Comparison of ENCODE assay signal across 8 cellular contexts in the genomic region with DNA sequence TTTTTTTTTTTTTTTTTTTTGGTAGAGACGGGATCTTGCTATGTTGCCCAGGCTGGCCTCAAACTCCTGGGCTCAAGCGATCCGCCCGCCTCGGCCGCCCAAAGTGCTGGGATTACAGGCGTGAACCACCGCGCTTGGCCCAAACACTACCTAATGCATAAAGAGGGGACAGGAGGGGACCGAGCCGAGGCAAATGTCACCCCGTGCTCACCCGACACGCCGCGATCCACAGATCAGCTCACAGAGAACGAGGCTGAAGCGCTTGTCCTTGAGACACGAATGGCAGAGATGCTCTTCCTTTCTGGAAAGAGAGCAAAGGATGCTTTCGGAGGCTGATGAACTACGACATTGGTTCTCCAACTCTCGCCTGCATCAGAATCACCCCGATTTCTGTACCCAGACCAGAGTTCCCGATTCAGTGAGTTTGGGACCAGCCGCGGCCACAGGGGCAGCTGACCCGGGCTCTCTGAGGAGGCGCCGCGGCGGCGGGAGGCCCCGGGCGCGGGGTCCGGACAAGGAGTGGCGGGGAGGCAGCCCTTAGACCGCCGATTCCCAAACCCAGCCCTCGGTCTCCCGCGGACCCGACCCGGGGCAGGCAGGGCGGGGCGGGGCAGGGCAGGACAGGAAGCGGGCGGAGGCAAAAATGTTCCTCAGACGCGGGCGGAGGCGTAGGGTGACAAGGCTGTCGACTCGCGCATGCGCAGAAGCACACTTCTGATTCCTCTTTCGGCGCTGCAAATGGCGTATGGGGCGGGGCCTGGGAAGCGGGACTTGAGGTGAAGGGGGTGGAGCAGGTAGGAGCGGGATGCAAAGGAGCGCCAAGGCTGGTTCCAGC. TPM values are rescaled to one million over a fixed set of nuclear protein-coding genes. Genes with fewer than 3 reads are reported as not detected.
DNase-seq lines count a peak whose midpoint lies in the region; ATAC-seq and TF ChIP-seq lines count a peak whose summit lies in the region.

A gene (minus strand): TSS at position 700 of the 835 bp plus-strand sequence. CDS start 4,719 bp downstream, outside the sequence.

- H3K27me3 ChIP-seq in CD4-positive, alpha-beta T cell (ENCODE audit: control insufficient read depth, insufficient read depth, low read length), result no peaks in the 10 kb centered on the region

- peaks cover 52% of the 10 kb centered on the region for H3K36me3 Mint-ChIP-seq in CD4-positive, alpha-beta T cell (ENCODE audit: low read depth)

- peak within 1 kb of the TSS; percentile 87 for H3K27ac ChIP-seq in CD4-positive, alpha-beta T cell (ENCODE audit: low read depth, low read length)

- CTCF ChIA-PET in CD4-positive, alpha-beta T cell (lab: Charles Lee), result interaction anchor here (3.6 kb wide), 1 partner anchor 14 kb away, joined by 18 read pairs; a partner anchor contains a TSS

- POLR2A ChIA-PET in CD4-positive, alpha-beta T cell (lab: Charles Lee), result interaction anchor here (0.7 to 3.0 kb wide), 8 partner anchors 9 to 275 kb away, joined by 3 to 23 read pairs (median 4); a partner anchor contains a TSS

- no peak for TF ChIP-seq CTCF in CD4-positive, alpha-beta T cell (IDR thresholded peaks at IDR 0.05)

- no peaks in the 10 kb centered on the region for H3K27me3 Mint-ChIP-seq in CD4-positive, alpha-beta T cell

- H3K4me1 Mint-ChIP-seq in CD4-positive, alpha-beta T cell (ENCODE audit: low read depth), result peaks cover 34% of the 10 kb centered on the region

- peak; percentile 94 for ATAC-seq in CD4-positive, alpha-beta T cell (ENCODE audit: poor library complexity)
- ATAC-seq in GM19455 (IDR thresholded peaks at IDR 0.05; ENCODE audit: unreplicated experiment), result peak; percentile 89

- peaks cover 30% of the 10 kb centered on the region for H3K9me3 ChIP-seq in CD4-positive, alpha-beta T cell (ENCODE audit: control insufficient read depth, low read length)

- intact Hi-C loops in CD4-positive, alpha-beta T cell (cut with DNase I, micrococcal nuclease), result loop anchor here (1.0 to 5.0 kb wide), 5 partner anchors 15 to 460 kb away; a partner anchor contains a TSS

- H3K9me3 Mint-ChIP-seq in CD4-positive, alpha-beta T cell, result peaks cover 5% of the 10 kb centered on the region

- peak within 1 kb of the TSS; percentile 95 for H3K4me3 Mint-ChIP-seq in CD4-positive, alpha-beta T cell

- H3K27ac Mint-ChIP-seq in CD4-positive, alpha-beta T cell, result peak within 1 kb of the TSS; percentile 94

- DNase-seq in CD4-positive, alpha-beta T cell, result peak; percentile 95 to 99 (median 98)
- peak; percentile 98 for DNase-seq in HK-2 (ENCODE audit: unreplicated experiment)
- peak; percentile 92 for DNase-seq in NCI-H82 treated with DMSO at 0.1 percent for 48 hours (lab: John Stamatoyannopoulos, UW; ENCODE audit: unreplicated experiment)
- DNase-seq in activated CD8-positive, alpha-beta memory T cell treated with anti-CD3 and anti-CD28 coated beads for 1 hour (ENCODE audit: extremely low read depth in 1 of 2, low read depth in 1 of 2), result peak; percentile 97 to 98
- DNase-seq in effector CD8-positive, alpha-beta T cell (lab: John Stamatoyannopoulos, UW), result peak; percentile 96
- DNase-seq in medulla oblongata (ENCODE audit: extremely low spot score), result peak; percentile 99
- peak; percentile 96 to 97 (median 97) for DNase-seq in stimulated activated CD4-positive, alpha-beta T cell treated with anti-CD3 and anti-CD28 coated beads, TNF-alpha, amount 100 ng/mL, for 48 hours (ENCODE audit: low read depth in 3 of 3)

RNA-seq across cellular contexts. Expression of the gene that starts here (rescaled TPM):
- total RNA-seq in CD4-positive, alpha-beta T cell, result 10 to 100 TPM; 13.4 to 14.2 TPM

Comparison
In these comparisons a context has a peak if more than half of its experiments do, and no peak if none do; other contexts are left out.
1. Peak in every context shown above with its lines: DNase-seq, ATAC-seq and H3K27ac ChIP-seq.